Comparison of ENCODE assay signal across 7 cellular contexts in the genomic region with DNA sequence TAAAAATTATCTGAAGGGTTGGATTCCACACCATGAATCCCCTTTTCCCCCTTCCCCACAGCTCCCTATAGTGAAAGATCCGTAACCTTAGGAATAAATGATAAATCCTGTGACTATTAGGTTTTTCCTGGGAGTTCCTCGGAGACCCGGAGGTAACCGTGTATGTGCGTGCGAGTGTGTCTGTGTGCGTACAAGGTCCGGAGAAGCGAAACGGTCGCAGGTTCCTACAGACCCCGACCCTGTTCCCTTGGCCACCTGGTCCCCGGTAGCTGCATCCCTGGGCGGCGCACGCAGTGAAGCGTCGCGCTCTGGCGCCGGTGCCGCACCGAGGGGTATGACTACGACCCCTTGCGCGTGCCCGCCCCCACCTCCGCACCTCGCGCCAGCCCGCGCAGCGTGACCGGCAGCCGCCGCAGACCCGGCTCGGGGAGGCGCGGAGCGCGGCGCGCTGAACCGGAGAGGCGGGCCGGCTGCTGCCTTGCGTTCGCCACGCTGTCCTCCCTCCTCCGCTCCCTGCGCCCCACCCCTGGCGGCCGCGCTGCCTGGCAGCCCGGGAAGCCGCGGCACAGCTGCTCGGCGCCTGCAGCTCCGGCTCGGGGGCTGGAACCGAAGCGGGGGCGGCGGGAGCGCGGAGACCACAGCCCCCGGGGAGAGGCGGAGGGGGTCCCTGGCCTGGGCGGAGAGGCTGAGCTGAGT. TPM values are rescaled to one million over a fixed set of nuclear protein-coding genes. Genes with fewer than 3 reads are reported as not detected.
DNase-seq lines count a peak whose midpoint lies in the region; ATAC-seq, FAIRE-seq and TF ChIP-seq lines count a peak whose summit lies in the region.

A gene with protein sequence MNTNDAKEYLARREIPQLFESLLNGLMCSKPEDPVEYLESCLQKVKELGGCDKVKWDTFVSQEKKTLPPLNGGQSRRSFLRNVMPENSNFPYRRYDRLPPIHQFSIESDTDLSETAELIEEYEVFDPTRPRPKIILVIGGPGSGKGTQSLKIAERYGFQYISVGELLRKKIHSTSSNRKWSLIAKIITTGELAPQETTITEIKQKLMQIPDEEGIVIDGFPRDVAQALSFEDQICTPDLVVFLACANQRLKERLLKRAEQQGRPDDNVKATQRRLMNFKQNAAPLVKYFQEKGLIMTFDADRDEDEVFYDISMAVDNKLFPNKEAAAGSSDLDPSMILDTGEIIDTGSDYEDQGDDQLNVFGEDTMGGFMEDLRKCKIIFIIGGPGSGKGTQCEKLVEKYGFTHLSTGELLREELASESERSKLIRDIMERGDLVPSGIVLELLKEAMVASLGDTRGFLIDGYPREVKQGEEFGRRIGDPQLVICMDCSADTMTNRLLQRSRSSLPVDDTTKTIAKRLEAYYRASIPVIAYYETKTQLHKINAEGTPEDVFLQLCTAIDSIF (plus strand): TSS at position 529 of the 696 bp plus-strand sequence. CDS start 295 bp downstream, outside the sequence.

- TF ChIP-seq RAD21 in GM12878 (IDR thresholded peaks at IDR 0.05; ENCODE audit: insufficient read depth, low read depth, low read length) = no peak

- no peak for FAIRE-seq in GM12878 (lab: Jason Lieb, UNC)

- no peak within 1 kb of the TSS for H3K27ac ChIP-seq in GM12878 (ENCODE audit: control insufficient read depth, insufficient read depth)

- H3K27ac Mint-ChIP-seq in T-helper 17 cell = no peak within 1 kb of the TSS

- TF ChIP-seq EP300 in GM12878 (IDR thresholded peaks at IDR 0.05; ENCODE audit: borderline replicate concordance in 1 of 2, control insufficient read depth in 1 of 2, low read depth in 2 of 2, low read length in 2 of 2) = no peak

- peaks cover 24% of the 10 kb centered on the region for H3K4me1 Mint-ChIP-seq in T-helper 17 cell

- POLR2A ChIA-PET in GM12878 (lab: Charles Lee) = no interaction called here

- no peak for TF ChIP-seq POLR2A in GM12878 (IDR thresholded peaks at IDR 0.05; ENCODE audit: low read depth, low read length)

- H3K79me2 ChIP-seq in GM12878 (ENCODE audit: control insufficient read depth, insufficient read depth, low read length) = no peaks in the 10 kb centered on the region

- H3K27me3 ChIP-seq in GM12878 (replicated peaks in 1 of 2; ENCODE audit: control insufficient read depth in 2 of 2, insufficient read depth in 2 of 2, low read length in 1 of 2) = peaks cover 8 to 18% of the 10 kb centered on the region in 2 experiments; a peak in 3 of 4 replicates

- peak; percentile 61 for ATAC-seq in GM18867 (IDR thresholded peaks at IDR 0.05; ENCODE audit: unreplicated experiment)
- peak; percentile 76 for ATAC-seq in HG03432 (IDR thresholded peaks at IDR 0.05; ENCODE audit: unreplicated experiment)
- peak; percentile 82 for ATAC-seq in T-helper 17 cell
- peak; percentile 71 for ATAC-seq in GM12878
- ATAC-seq in sciatic nerve = peak; percentile 78
- no peak for ATAC-seq in HG03175 (IDR thresholded peaks at IDR 0.05; ENCODE audit: unreplicated experiment)

- intact Hi-C loops in GM12878 (cut with micrococcal nuclease; ENCODE audit: unreplicated experiment) (no loop called here), sciatic nerve (cut with DNase I) (no loop called here)

- DNase-seq in T-helper 17 cell (peak; percentile 10 to 22 (median 18)), GM12878 (ENCODE audit: low read depth, low spot score) (no peak), iPS DF 19.7 (ENCODE audit: low read depth, low spot score) (peak; percentile 5), sciatic nerve (ENCODE audit: low spot score) (peak; percentile 66)

- peaks cover 42% of the 10 kb centered on the region for H3K27me3 Mint-ChIP-seq in T-helper 17 cell

- CTCF ChIA-PET in GM12878 (lab: Yijun Ruan, JAX) = no interaction called here

- no peaks in the 10 kb centered on the region; the same call in 1 of the 2 replicates for H4K20me1 ChIP-seq in GM12878 (ENCODE audit: control insufficient read depth, insufficient read depth)

- no peaks in the 10 kb centered on the region; the same call in 1 of the 2 replicates for H3K4me1 ChIP-seq in GM12878 (ENCODE audit: control insufficient read depth, insufficient read depth, low read length)

- H3K36me3 Mint-ChIP-seq in T-helper 17 cell (ENCODE audit: low read depth) = peaks cover 2% of the 10 kb centered on the region

- SMC1A ChIA-PET in GM12878 (lab: Charles Lee; ENCODE audit: uncharacterized antibody, unreplicated experiment) = no interaction called here

- RAD21 ChIA-PET in GM12878 (lab: Charles Lee; ENCODE audit: unreplicated experiment) = no interaction called here

- no peak within 1 kb of the TSS for H3K4me3 ChIP-seq in GM12878

- H3K9ac ChIP-seq in GM12878 (ENCODE audit: control insufficient read depth, insufficient read depth, low read length) = no peak within 1 kb of the TSS

- in situ Hi-C loops in GM12878 (cut with MboI) = no loop called here

- 10% methylated on average over 48 of the region's 71 CpGs for WGBS in GM12878 (ENCODE audit: insufficient coverage, insufficient replicate concordance, low lambda C conversion rate, missing lambda C conversion rate)

- H3K4me3 Mint-ChIP-seq in T-helper 17 cell = peak within 1 kb of the TSS; percentile 87

- H3K4me2 ChIP-seq in GM12878 (ENCODE audit: control insufficient read depth, insufficient read depth) = peak within 1 kb of the TSS; percentile 69

- no TSS peak for BruUV-seq in GM12878 (replicated peaks; lab: Mats Ljungman, UMichigan)

- TF ChIP-seq CTCF in GM12878 (IDR thresholded peaks at IDR 0.05 in 2 of 3, conservative IDR thresholded peaks at IDR 0.05 in 1 of 3; ENCODE audit: control insufficient read depth in 2 of 3, extremely low read depth in 1 of 3, insufficient read depth in 1 of 3, low read depth in 3 of 3, low read length in 3 of 3) = no peak

- H3K9me3 ChIP-seq in T-helper 17 cell (ENCODE audit: control insufficient read depth, low read length, poor library complexity, severe bottlenecking) (no peaks in the 10 kb centered on the region), GM12878 (replicated peaks; ENCODE audit: control insufficient read depth, insufficient read depth, low read length) (no peaks in the 10 kb centered on the region)

- H2AFZ ChIP-seq in GM12878 (ENCODE audit: control insufficient read depth, low read depth, low read length) = no peak within 1 kb of the TSS

- no peaks in the 10 kb centered on the region for H3K36me3 ChIP-seq in GM12878 (ENCODE audit: control insufficient read depth in 2 of 2, insufficient read depth in 2 of 2, low read length in 1 of 2)

TF ChIP-seq in GM12878, 131 proteins besides CTCF, POLR2A, EP300 and RAD21:
- TF ChIP-seq NFXL1 (IDR thresholded peaks at IDR 0.05; ENCODE audit: borderline replicate concordance) (no peak), MYB (IDR thresholded peaks at IDR 0.05; ENCODE audit: borderline replicate concordance, low read depth, low read length) (no peak), POLR2AphosphoS2 (IDR thresholded peaks at IDR 0.05; ENCODE audit: low read depth, low read length) (no peak), SUZ12 (IDR thresholded peaks at IDR 0.05; ENCODE audit: unreplicated experiment) (peak; percentile 39), HDAC6 (IDR thresholded peaks at IDR 0.05; ENCODE audit: unreplicated experiment) (peak; percentile 69)

RNA-seq across cellular contexts. Expression of the gene that starts here (rescaled TPM):
- total RNA-seq in T-helper 17 cell (1 to 10 TPM; 2.7 to 5.5 TPM), GM12878 (2014; rRNA removed) (not detected in 2 replicates), GM12878 (2014; rRNA removed; fragmentation: Illumina TruSeq; extraction: Trizol) (not detected in 2 replicates), GM12878 (2021) (0.33 TPM in 1 of 2 replicates, not detected in the other), sciatic nerve (47.1 TPM)
- total RNA-seq in GM12878 (2013; cell fraction: nucleolus; rRNA removed) = not detected in 2 replicates
- not detected for polyA plus RNA-seq in GM12878 (2011; ENCODE audit: low read depth)
- polyA plus RNA-seq in GM12878 (2011; rRNA removed) (not detected in 2 replicates), GM12878 (2014; fragmentation: Illumina TruSeq; extraction: Trizol) (not detected in 2 replicates), GM12878 (2014; fragmentation: Nextera tagmentation; extraction: Ambion mirVana) (not detected), GM12878 (2014; rRNA removed) (not detected in 2 replicates), GM12878 (2016; fragmentation: Nextera tagmentation; extraction: Ambion mirVana) (under 1 TPM in 1 of 2 experiments, not detected in 1; 0.08 TPM)
- polyA plus RNA-seq in GM12878 (2011; cell fraction: cytosol; rRNA removed) = not detected in 2 replicates
- not detected in 2 replicates for polyA plus RNA-seq in GM12878 (2011; cell fraction: nucleus; rRNA removed)
- polyA plus RNA-seq in GM12878 (2012) = not detected in 2 replicates
- polyA minus RNA-seq in GM12878 (2011; rRNA and poly(A)+ RNA removed) = not detected in 2 replicates
- polyA minus RNA-seq in GM12878 (2011; cell fraction: cytosol; rRNA and poly(A)+ RNA removed) = not detected in 2 replicates
- polyA minus RNA-seq in GM12878 (2011; cell fraction: nucleus; rRNA and poly(A)+ RNA removed) = not detected in 2 replicates

Comparison
In these comparisons a context has a peak if more than half of its experiments do, and no peak if none do; other contexts are left out.
1. Peak in ATAC-seq and H3K4me2 ChIP-seq in GM12878; RNA of the gene not detected or under 1 TPM.